Comparison of ENCODE assay signal across 2 cellular contexts in genomic region chr2:16496426-16497388, GRCh38.
TF ChIP-seq lines count a peak whose summit lies in the region.

No MANE protein-coding gene starts in this region.

TF ChIP-seq in HepG2, 621 proteins besides CTCF, POLR2A, EP300 and RAD21 (continued from another document):
- no peak for TF ChIP-seq ZNF484 (CRISPR knock-in tag; IDR thresholded peaks at IDR 0.05; ENCODE audit: borderline replicate concordance, low read depth)

TF ChIP-seq in neural cell, 6 proteins besides CTCF, POLR2A, EP300 and RAD21:
- TF ChIP-seq REST (IDR thresholded peaks at IDR 0.05; ENCODE audit: borderline replicate concordance): peak; percentile 65
- peak; percentile 74 for TF ChIP-seq POLR2AphosphoS5 (IDR thresholded peaks at IDR 0.05)
- no peak for TF ChIP-seq SMC3 (conservative IDR thresholded peaks at IDR 0.05; ENCODE audit: poor library complexity)
